In the genomic region with DNA sequence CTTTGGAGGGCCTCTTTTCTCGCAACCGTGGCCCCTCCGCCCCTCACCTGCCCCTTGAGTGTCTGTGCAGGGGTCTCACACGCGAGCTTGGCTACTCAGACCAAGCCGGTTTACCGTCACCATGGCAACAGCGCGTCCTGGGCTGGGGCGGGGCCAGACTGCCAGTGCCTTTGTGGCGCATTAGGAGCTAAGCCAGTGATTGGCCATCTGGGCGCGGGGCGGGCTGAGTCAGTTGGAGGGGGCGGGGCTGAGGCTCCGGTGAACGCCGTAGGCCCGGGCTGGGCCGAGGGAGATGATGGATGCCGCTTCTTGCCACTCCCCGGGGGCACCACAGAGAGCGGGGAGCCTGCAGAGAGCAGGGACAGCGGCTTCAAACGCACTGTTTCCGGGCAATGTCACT, we compare ENCODE assay signal across 9 cellular contexts. TPM values are rescaled to one million over a fixed set of nuclear protein-coding genes. Genes with fewer than 3 reads are reported as not detected.
A peak's percentile ranks its signal among the peaks of the same experiment; 100 is the strongest.
DNase-seq lines count a peak whose midpoint lies in the region; ATAC-seq and TF ChIP-seq lines count a peak whose summit lies in the region.
"Had no signal": no experiment of that assay in that cellular context is flagged by ENCODE, and none has a peak within 500 bp of the region (broad histone marks: within the 10 kb centered on the region; RNA-seq: fewer than 3 reads in every experiment).

No MANE protein-coding gene starts in this region.

- TF ChIP-seq EP300 in Ishikawa (IDR thresholded peaks at IDR 0.05; ENCODE audit: borderline replicate concordance) = no peak

- intact Hi-C loops in left colon (cut with DNase I, micrococcal nuclease) = no loop called here

- POLR2A ChIA-PET in HEK293T (lab: Yijun Ruan, JAX) = no interaction called here

- CTCF ChIA-PET in HEK293T (lab: Yijun Ruan, JAX) = no interaction called here

- TF ChIP-seq RAD21 in Ishikawa (IDR thresholded peaks at IDR 0.05; ENCODE audit: low read depth) = no peak

- DNase-seq in activated CD8-positive, alpha-beta memory T cell treated with anti-CD3 and anti-CD28 coated beads for 48 hours (ENCODE audit: low read depth in 2 of 3, low spot score in 2 of 3) = peak; percentile 37 to 80 (median 40)
- peak; percentile 98 for DNase-seq in ecto neural progenitor cell (ENCODE audit: low spot score)
- DNase-seq in left colon = peak; percentile 94 to 96
- peak; percentile 79 to 81 for DNase-seq in stimulated activated CD4-positive, alpha-beta T cell treated with anti-CD3 and anti-CD28 coated beads, Interleukin-15, amount 100 ng/mL, for 48 hours (ENCODE audit: low read depth in 2 of 2)
- no peak for DNase-seq in NK-92 (lab: John Stamatoyannopoulos, UW; ENCODE audit: unreplicated experiment)
- DNase-seq in HEK293T (ENCODE audit: extremely low spot score) = no peak

- peak; percentile 38 for ATAC-seq in GM18520 (IDR thresholded peaks at IDR 0.05; ENCODE audit: unreplicated experiment)
- peak; percentile 98 for ATAC-seq in left colon

TF ChIP-seq in Ishikawa, 13 proteins besides CTCF, POLR2A, EP300 and RAD21:
- TF ChIP-seq, protein P1, sequence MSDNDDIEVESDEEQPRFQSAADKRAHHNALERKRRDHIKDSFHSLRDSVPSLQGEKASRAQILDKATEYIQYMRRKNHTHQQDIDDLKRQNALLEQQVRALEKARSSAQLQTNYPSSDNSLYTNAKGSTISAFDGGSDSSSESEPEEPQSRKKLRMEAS (IDR thresholded peaks at IDR 0.05) = no peak
- TF ChIP-seq FOXM1 (IDR thresholded peaks at IDR 0.05; ENCODE audit: borderline replicate concordance, low read depth) = no peak
- no peak for TF ChIP-seq NFIC (IDR thresholded peaks at IDR 0.05)
- peak; percentile 71; the same call in 1 of the 2 replicates for TF ChIP-seq ZBTB7A (IDR thresholded peaks at IDR 0.05; ENCODE audit: low read depth)
- TF ChIP-seq, protein P2, sequence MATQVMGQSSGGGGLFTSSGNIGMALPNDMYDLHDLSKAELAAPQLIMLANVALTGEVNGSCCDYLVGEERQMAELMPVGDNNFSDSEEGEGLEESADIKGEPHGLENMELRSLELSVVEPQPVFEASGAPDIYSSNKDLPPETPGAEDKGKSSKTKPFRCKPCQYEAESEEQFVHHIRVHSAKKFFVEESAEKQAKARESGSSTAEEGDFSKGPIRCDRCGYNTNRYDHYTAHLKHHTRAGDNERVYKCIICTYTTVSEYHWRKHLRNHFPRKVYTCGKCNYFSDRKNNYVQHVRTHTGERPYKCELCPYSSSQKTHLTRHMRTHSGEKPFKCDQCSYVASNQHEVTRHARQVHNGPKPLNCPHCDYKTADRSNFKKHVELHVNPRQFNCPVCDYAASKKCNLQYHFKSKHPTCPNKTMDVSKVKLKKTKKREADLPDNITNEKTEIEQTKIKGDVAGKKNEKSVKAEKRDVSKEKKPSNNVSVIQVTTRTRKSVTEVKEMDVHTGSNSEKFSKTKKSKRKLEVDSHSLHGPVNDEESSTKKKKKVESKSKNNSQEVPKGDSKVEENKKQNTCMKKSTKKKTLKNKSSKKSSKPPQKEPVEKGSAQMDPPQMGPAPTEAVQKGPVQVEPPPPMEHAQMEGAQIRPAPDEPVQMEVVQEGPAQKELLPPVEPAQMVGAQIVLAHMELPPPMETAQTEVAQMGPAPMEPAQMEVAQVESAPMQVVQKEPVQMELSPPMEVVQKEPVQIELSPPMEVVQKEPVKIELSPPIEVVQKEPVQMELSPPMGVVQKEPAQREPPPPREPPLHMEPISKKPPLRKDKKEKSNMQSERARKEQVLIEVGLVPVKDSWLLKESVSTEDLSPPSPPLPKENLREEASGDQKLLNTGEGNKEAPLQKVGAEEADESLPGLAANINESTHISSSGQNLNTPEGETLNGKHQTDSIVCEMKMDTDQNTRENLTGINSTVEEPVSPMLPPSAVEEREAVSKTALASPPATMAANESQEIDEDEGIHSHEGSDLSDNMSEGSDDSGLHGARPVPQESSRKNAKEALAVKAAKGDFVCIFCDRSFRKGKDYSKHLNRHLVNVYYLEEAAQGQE (IDR thresholded peaks at IDR 0.05; ENCODE audit: low read depth) = no peak

TF ChIP-seq in HEK293T, 16 proteins besides CTCF, POLR2A, EP300 and RAD21:
- no peak for TF ChIP-seq BHLHE40 (IDR thresholded peaks at IDR 0.05; ENCODE audit: borderline replicate concordance)
- TF ChIP-seq SUZ12 (IDR thresholded peaks at IDR 0.05) = no peak
- TF ChIP-seq FOXM1 (IDR thresholded peaks at IDR 0.05; ENCODE audit: borderline replicate concordance) = no peak
- TF ChIP-seq FOXA1 (IDR thresholded peaks at IDR 0.05) = no peak
- TF ChIP-seq TARDBP (IDR thresholded peaks at IDR 0.05) = no peak
- no peak for TF ChIP-seq ARNT (IDR thresholded peaks at IDR 0.05)
- TF ChIP-seq CTBP1 (IDR thresholded peaks at IDR 0.05; ENCODE audit: borderline replicate concordance) = no peak
- TF ChIP-seq, protein P3, sequence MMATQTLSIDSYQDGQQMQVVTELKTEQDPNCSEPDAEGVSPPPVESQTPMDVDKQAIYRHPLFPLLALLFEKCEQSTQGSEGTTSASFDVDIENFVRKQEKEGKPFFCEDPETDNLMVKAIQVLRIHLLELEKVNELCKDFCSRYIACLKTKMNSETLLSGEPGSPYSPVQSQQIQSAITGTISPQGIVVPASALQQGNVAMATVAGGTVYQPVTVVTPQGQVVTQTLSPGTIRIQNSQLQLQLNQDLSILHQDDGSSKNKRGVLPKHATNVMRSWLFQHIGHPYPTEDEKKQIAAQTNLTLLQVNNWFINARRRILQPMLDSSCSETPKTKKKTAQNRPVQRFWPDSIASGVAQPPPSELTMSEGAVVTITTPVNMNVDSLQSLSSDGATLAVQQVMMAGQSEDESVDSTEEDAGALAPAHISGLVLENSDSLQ (IDR thresholded peaks at IDR 0.05) = no peak
- TF ChIP-seq FOXK2 (IDR thresholded peaks at IDR 0.05) = no peak
- no peak for TF ChIP-seq L3MBTL2 (conservative IDR thresholded peaks at IDR 0.05)
- TF ChIP-seq ELF4 (IDR thresholded peaks at IDR 0.05) = no peak
- no peak for TF ChIP-seq SP1 (IDR thresholded peaks at IDR 0.05)
- no peak for TF ChIP-seq LEF1 (IDR thresholded peaks at IDR 0.05; ENCODE audit: borderline replicate concordance)
- TF ChIP-seq NFRKB (IDR thresholded peaks at IDR 0.05) = no peak

RNA-seq across cellular contexts. Expression of a gene that starts 48.7 kb away (rescaled TPM):
- not detected for total RNA-seq in left colon
- total RNA-seq: RPMI7951 had no signal

RNA-seq across cellular contexts. Expression of a gene that starts 55.9 kb away (rescaled TPM):
- 1 to 10 TPM in 1 of 2 donors, under 1 TPM in 1; 0.47 to 2.7 TPM for total RNA-seq in left colon
- total RNA-seq: RPMI7951 had no signal

Comparison
In these comparisons a context has a peak if more than half of its experiments do, and no peak if none do; other contexts are left out.
1. DNase-seq: peak in activated CD8-positive, alpha-beta memory T cell treated with anti-CD3 and anti-CD28 coated beads for 48 hours (3 of 3), ecto neural progenitor cell (single experiment), left colon (2 of 2) and stimulated activated CD4-positive, alpha-beta T cell treated with anti-CD3 and anti-CD28 coated beads, Interleukin-15, amount 100 ng/mL, for 48 hours (2 of 2); none in NK-92 (single experiment) and HEK293T (single experiment).